1 cellular context compared by ENCODE assay signal in genomic region chr10:84008878-84009277, GRCh38.
TF ChIP-seq lines count a peak whose summit lies in the region.

No MANE protein-coding gene starts in this region.

TF ChIP-seq in K562, 482 proteins besides CTCF, POLR2A, EP300 and RAD21 (continued from another document):
- TF ChIP-seq CTCFL (IDR thresholded peaks at IDR 0.05; ENCODE audit: borderline replicate concordance, insufficient read depth, low read depth, low read length, poor library complexity, severe bottlenecking) (peak; percentile 54), ARID3A (IDR thresholded peaks at IDR 0.05; ENCODE audit: borderline replicate concordance, low read depth, low read length) (no peak), EHMT2 (IDR thresholded peaks at IDR 0.05) (0 out of 2 replicates have a peak, but pooled peaks have one; percentile 12), PHF8 (IDR thresholded peaks at IDR 0.05; ENCODE audit: borderline replicate concordance, low read length) (no peak), NFXL1 (CRISPR knock-in tag; IDR thresholded peaks at IDR 0.05) (no peak), ZNF830 (CRISPR knock-in tag; IDR thresholded peaks at IDR 0.05) (no peak), BACH1 (tag; IDR thresholded peaks at IDR 0.05) (no peak), VEZF1 (CRISPR knock-in tag; IDR thresholded peaks at IDR 0.05) (no peak), SMC3 (conservative IDR thresholded peaks at IDR 0.05; ENCODE audit: insufficient read depth, low read depth, low read length) (peak; percentile 70), NFATC3 (IDR thresholded peaks at IDR 0.05) (no peak)
